Comparison of ENCODE assay signal across 13 cellular contexts in genomic region chr5:124410539-124410938, GRCh38.
DNase-seq lines count a peak whose midpoint lies in the region; ATAC-seq and TF ChIP-seq lines count a peak whose summit lies in the region.
"Had no signal": no experiment of that assay in that cellular context is flagged by ENCODE, and none has a peak within 500 bp of the region (broad histone marks: within the 10 kb centered on the region; RNA-seq: fewer than 3 reads in every experiment).

No MANE protein-coding gene starts in this region.

- TF ChIP-seq CTCF in DOHH2 (IDR thresholded peaks at IDR 0.05; ENCODE audit: low read depth, low read length, poor library complexity, severe bottlenecking), result no peak
- TF ChIP-seq CTCF in smooth muscle cell (IDR thresholded peaks at IDR 0.05; ENCODE audit: borderline replicate concordance, insufficient read depth, poor library complexity, severe bottlenecking), result no peak

- H4K20me1 ChIP-seq in DOHH2 (ENCODE audit: control insufficient read depth, insufficient read depth, low read depth, low read length) (no peaks in the 10 kb centered on the region), smooth muscle cell (ENCODE audit: low read depth) (no peaks in the 10 kb centered on the region)

- H2AFZ ChIP-seq in smooth muscle cell (ENCODE audit: low read depth), result no peak overlapping the region

- H3K9me3 ChIP-seq in DOHH2 (ENCODE audit: control insufficient read depth, insufficient read depth, low read length), result peaks cover 4% of the 10 kb centered on the region; the same call in 1 of the 2 replicates
- no peaks in the 10 kb centered on the region for H3K9me3 ChIP-seq in smooth muscle cell (replicated peaks; ENCODE audit: low read depth)
- H3K9me3 ChIP-seq: HAP-1 had no signal

- H3K79me2 ChIP-seq in DOHH2 (ENCODE audit: control insufficient read depth, low read length), result no peaks in the 10 kb centered on the region
- H3K79me2 ChIP-seq in smooth muscle cell (ENCODE audit: low read depth), result no peaks in the 10 kb centered on the region

- H3K4me1 ChIP-seq in DOHH2 (ENCODE audit: control insufficient read depth, low read length) (peaks cover 27% of the 10 kb centered on the region), smooth muscle cell (ENCODE audit: low read depth) (peaks cover 15% of the 10 kb centered on the region)
- H3K4me1 ChIP-seq: HAP-1 had no signal

- H3K36me3 ChIP-seq in DOHH2 (ENCODE audit: control insufficient read depth, low read length), result no peaks in the 10 kb centered on the region
- no peaks in the 10 kb centered on the region for H3K36me3 ChIP-seq in smooth muscle cell (ENCODE audit: low read depth)
- H3K36me3 ChIP-seq: HAP-1 had no signal

- 0 out of 2 replicates have a peak, but pooled peaks cover 2% of the 10 kb centered on the region for H3F3A ChIP-seq in DOHH2 (ENCODE audit: control insufficient read depth, insufficient read depth)
- H3F3A ChIP-seq in smooth muscle cell (ENCODE audit: low read depth), result no peaks in the 10 kb centered on the region

- H3K4me3 ChIP-seq in DOHH2 (ENCODE audit: low read length) (peak overlapping the region; percentile 42), smooth muscle cell (no peak overlapping the region)
- H3K4me3 ChIP-seq: HAP-1 had no signal

- H3K27ac ChIP-seq in DOHH2 (ENCODE audit: low read depth, low read length), result peak overlapping the region; percentile 50
- no peak overlapping the region for H3K27ac ChIP-seq in smooth muscle cell (ENCODE audit: low read depth)

- DNase-seq in smooth muscle cell (lab: John Stamatoyannopoulos, UW; ENCODE audit: unreplicated experiment), result no peak
- DNase-seq in activated T-cell treated with anti-CD3 and anti-CD28 coated beads for 4 hours, result no peak
- DNase-seq in HCEC 1CT, result no peak
- DNase-seq in NCI-H146 treated with DMSO at 0.1 percent for 48 hours (lab: John Stamatoyannopoulos, UW; ENCODE audit: unreplicated experiment), result no peak
- DNase-seq: activated T-cell treated with anti-CD3 and anti-CD28 coated beads, Interleukin-2, amount 50 U/mL, for 48 hours; caudate nucleus; stimulated activated CD4-positive, alpha-beta T cell treated with anti-CD3 and anti-CD28 coated beads, Interleukin-12 subunit alpha, Interleukin-12 subunit beta, amount 100 ng/mL, for 4 hours had no signal

- H3K4me2 ChIP-seq in DOHH2 (ENCODE audit: low read length) (peak overlapping the region; percentile 63), smooth muscle cell (no peak overlapping the region)

- no peaks in the 10 kb centered on the region for H3K9me2 ChIP-seq in DOHH2 (replicated peaks; ENCODE audit: control insufficient read depth, low read length)

- H3K27me3 ChIP-seq in DOHH2 (ENCODE audit: control insufficient read depth, low read length) (no peaks in the 10 kb centered on the region), smooth muscle cell (ENCODE audit: low read depth) (no peaks in the 10 kb centered on the region)

- H3K9ac ChIP-seq in smooth muscle cell (ENCODE audit: low read depth), result no peak overlapping the region

- peak; percentile 96 for ATAC-seq in GM19328 (IDR thresholded peaks at IDR 0.05; ENCODE audit: unreplicated experiment)
- ATAC-seq in HG02763 (IDR thresholded peaks at IDR 0.05; ENCODE audit: unreplicated experiment), result peak; percentile 94
- peak; percentile 74 for ATAC-seq in HG03457 (IDR thresholded peaks at IDR 0.05; ENCODE audit: unreplicated experiment)
- ATAC-seq: natural killer cell treated with Interleukin-12 subunit alpha and Interleukin-12 subunit beta and Interleukin-15 and Interleukin-18, amount 100 ng/mL, for 72 hours had no signal
